In the genomic region with DNA sequence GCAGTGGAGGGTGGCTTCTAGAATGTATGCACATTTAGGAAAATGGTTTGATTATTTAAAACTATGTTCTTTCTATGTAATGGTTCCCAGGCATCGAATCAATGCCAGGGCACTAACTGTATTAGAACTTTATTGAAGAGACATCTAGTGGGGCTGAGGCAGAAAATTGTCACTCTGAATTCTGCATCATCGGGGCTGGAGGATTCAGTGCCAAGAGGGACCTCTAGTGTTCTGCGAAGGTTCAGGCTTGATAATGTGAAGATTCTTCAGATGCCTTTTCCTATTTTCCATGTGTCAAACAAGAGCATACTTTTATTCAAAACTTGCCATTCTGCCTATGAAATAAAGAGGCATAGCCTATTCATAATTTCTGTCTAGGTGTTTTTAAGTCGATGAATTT, we compare ENCODE assay signal across 9 cellular contexts.
A peak's percentile ranks its signal among the peaks of the same experiment; 100 is the strongest.
DNase-seq lines count a peak whose midpoint lies in the region; ATAC-seq and TF ChIP-seq lines count a peak whose summit lies in the region.
"Had no signal": no experiment of that assay in that cellular context is flagged by ENCODE, and none has a peak within 500 bp of the region (broad histone marks: within the 10 kb centered on the region; RNA-seq: fewer than 3 reads in every experiment).

No MANE protein-coding gene starts in this region.

- H3K4me3 ChIP-seq in Loucy (ENCODE audit: low read length, poor library complexity, severe bottlenecking) (no peak overlapping the region), adipocyte (ENCODE audit: low read length) (no peak overlapping the region), lower leg skin (ENCODE audit: low read depth, poor library complexity, severe bottlenecking) (no peak overlapping the region)
- H3K4me3 ChIP-seq: upper lobe of left lung had no signal

- H3K9ac ChIP-seq in Loucy (ENCODE audit: low read depth, low read length, poor library complexity, severe bottlenecking), result no peak overlapping the region
- H3K9ac ChIP-seq in adipocyte (ENCODE audit: low read length), result no peak overlapping the region

- TF ChIP-seq POLR2A in lower leg skin (IDR thresholded peaks at IDR 0.05), result no peak

- H3K9me2 ChIP-seq in Loucy (replicated peaks; ENCODE audit: low read depth, low read length), result no peaks in the 10 kb centered on the region

- H3K9me3 ChIP-seq in Loucy (ENCODE audit: insufficient read depth, low read depth, low read length) (no peaks in the 10 kb centered on the region), adipocyte (ENCODE audit: control insufficient read depth, low read length) (no peaks in the 10 kb centered on the region)
- H3K9me3 ChIP-seq: upper lobe of left lung had no signal

- no peak overlapping the region for H3K27ac Mint-ChIP-seq in immature natural killer cell

- H3K36me3 Mint-ChIP-seq in immature natural killer cell, result no peaks in the 10 kb centered on the region

- H3K4me1 ChIP-seq in Loucy (ENCODE audit: insufficient read depth, low read length, poor library complexity, severe bottlenecking), result no peaks in the 10 kb centered on the region
- H3K4me1 ChIP-seq in adipocyte (ENCODE audit: control insufficient read depth, insufficient read depth, low read length), result peaks cover 17% of the 10 kb centered on the region
- H3K4me1 ChIP-seq: upper lobe of left lung had no signal

- H3K27me3 Mint-ChIP-seq in immature natural killer cell (ENCODE audit: low read depth in 3 of 3), result peaks cover 0 to 6% (median 0%) of the 10 kb centered on the region in 3 donors

- peak; percentile 45 for DNase-seq in DMS153 (lab: John Stamatoyannopoulos, UW)
- DNase-seq in adipocyte (ENCODE audit: low read depth), result peak; percentile 28
- peak; percentile 71 for DNase-seq in left kidney (ENCODE audit: low read depth, low spot score)
- no peak for DNase-seq in immature natural killer cell
- DNase-seq in SKM-1 (lab: John Stamatoyannopoulos, UW; ENCODE audit: unreplicated experiment), result no peak
- no peak for DNase-seq in lower leg skin (ENCODE audit: low spot score in 2 of 2)
- DNase-seq: upper lobe of left lung had no signal

- H3F3A ChIP-seq in Loucy (ENCODE audit: low read depth), result no peaks in the 10 kb centered on the region

- H3K79me2 ChIP-seq in Loucy (ENCODE audit: insufficient read depth, low read length), result no peaks in the 10 kb centered on the region

- WGBS in lower leg skin, 2 donors, result 46 to 54% methylated on average over 4 of the region's 4 CpGs

- intact Hi-C loops in lower leg skin (cut with DNase I; ENCODE audit: low total_unique reads), result no loop called here

- no peak for ATAC-seq in HG03135 (IDR thresholded peaks at IDR 0.05; ENCODE audit: unreplicated experiment)

- no peak overlapping the region for H2AFZ ChIP-seq in Loucy (ENCODE audit: low read length)

- no peak overlapping the region for H3K4me3 Mint-ChIP-seq in immature natural killer cell

- H3K27me3 ChIP-seq in Loucy (ENCODE audit: insufficient read depth, low read length, poor library complexity, severe bottlenecking) (no peaks in the 10 kb centered on the region), adipocyte (replicated peaks; ENCODE audit: control insufficient read depth, insufficient read depth, low read length) (peaks cover 4% of the 10 kb centered on the region)
- H3K27me3 ChIP-seq: upper lobe of left lung had no signal

- H3K36me3 ChIP-seq in Loucy (ENCODE audit: insufficient read depth, low read length), result no peaks in the 10 kb centered on the region
- no peaks in the 10 kb centered on the region for H3K36me3 ChIP-seq in adipocyte (ENCODE audit: control insufficient read depth, insufficient read depth, low read length, severe bottlenecking)
- H3K36me3 ChIP-seq: upper lobe of left lung had no signal

- no peaks in the 10 kb centered on the region for H4K20me1 ChIP-seq in Loucy (ENCODE audit: insufficient read depth, low read length, poor library complexity, severe bottlenecking)

- H3K9me3 Mint-ChIP-seq in immature natural killer cell, result no peaks in the 10 kb centered on the region

- TF ChIP-seq CTCF in Loucy (conservative IDR thresholded peaks at IDR 0.05; ENCODE audit: low read length) (peak; percentile 80), lower leg skin (IDR thresholded peaks at IDR 0.05) (no peak)

- no peaks in the 10 kb centered on the region for H3K4me1 Mint-ChIP-seq in immature natural killer cell

- no peak overlapping the region for H3K4me2 ChIP-seq in Loucy (ENCODE audit: low read depth, low read length, poor library complexity, severe bottlenecking)

Comparison
In these comparisons a context has a peak if more than half of its experiments do, and no peak if none do; other contexts are left out.
1. DNase-seq: peak in DMS153 (single experiment), adipocyte (single experiment) and left kidney (single experiment); none in immature natural killer cell (0 of 3), SKM-1 (single experiment) and lower leg skin (0 of 2).